Comparison of ENCODE assay signal across 21 cellular contexts in genomic region chrX:439236-439635, GRCh38.
"Had no signal": no experiment of that assay in that cellular context is flagged by ENCODE, and none has a peak within 500 bp of the region (broad histone marks: within the 10 kb centered on the region; RNA-seq: fewer than 3 reads in every experiment).

No MANE protein-coding gene starts in this region.

- FAIRE-seq: keratinocyte had no signal

- H3K9me3 ChIP-seq: colonic mucosa, esophagus squamous epithelium, psoas muscle, transverse colon had no signal

- H3K9ac ChIP-seq: neural progenitor cell had no signal

- H3K4me3 ChIP-seq: colonic mucosa, esophagus squamous epithelium, neural progenitor cell, psoas muscle, skin epidermis, suprapubic skin, transverse colon had no signal

- H3K36me3 ChIP-seq: colonic mucosa, esophagus squamous epithelium, neural progenitor cell, suprapubic skin, transverse colon had no signal

- H3K27ac ChIP-seq: colonic mucosa, esophagus squamous epithelium, neural progenitor cell, psoas muscle, skin epidermis, suprapubic skin, transverse colon had no signal

- H3K27me3 ChIP-seq: colonic mucosa had no signal

- H2AFZ ChIP-seq: neural progenitor cell had no signal

- DNase-seq: central memory CD4-positive, alpha-beta T cell; colonic mucosa; effector memory CD4-positive, alpha-beta T cell; erythroblast; esophagus squamous epithelium; foreskin melanocyte; mesendoderm; midbrain; naive thymus-derived CD4-positive, alpha-beta T cell; nucleus accumbens; right cardiac atrium; stimulated activated CD4-positive, alpha-beta T cell treated with anti-CD3 and anti-CD28 coated beads, Interleukin-15, amount 100 ng/mL, for 24 hours; stimulated activated CD4-positive, alpha-beta T cell treated with anti-CD3 and anti-CD28 coated beads, Interleukin-2, amount 100 ng/mL, for 48 hours; stimulated activated naive B cell treated with anti-CD40 and anti-IgM and Interleukin-4, amounts not matched to agents 10 μg/mL and 1 μg/mL and 100 μg/mL, for 72 hours; stimulated activated naive CD8-positive, alpha-beta T cell treated with anti-CD3 and anti-CD28 coated beads, Interleukin-15, amount 100 ng/mL, for 72 hours; transverse colon had no signal

- H3K4me1 ChIP-seq: colonic mucosa, neural progenitor cell, psoas muscle, transverse colon had no signal

- H3K4me2 ChIP-seq: neural progenitor cell had no signal
